7 cellular contexts compared by ENCODE assay signal in genomic region chrX:9312922-9313867, GRCh38.
DNase-seq lines count a peak whose midpoint lies in the region; ATAC-seq and TF ChIP-seq lines count a peak whose summit lies in the region.

No MANE protein-coding gene starts in this region.

- no peak overlapping the region for H2AFZ ChIP-seq in PC-9

- H3K79me2 ChIP-seq in PC-9 (ENCODE audit: low read depth) = no peaks in the 10 kb centered on the region

- no peak overlapping the region for H3K27ac ChIP-seq in PC-9
- H3K27ac ChIP-seq in right cardiac atrium (ENCODE audit: low read length) = no peak overlapping the region

- DNase-seq in PC-9 = peak in 1 of 2 experiments; percentile 11
- DNase-seq in right cardiac atrium = peak; percentile 42 to 75 (median 68)
- peak; percentile 61 to 73 for DNase-seq in stimulated activated CD4-positive, alpha-beta T cell treated with anti-CD3 and anti-CD28 coated beads, Interleukin-4, amount 100 ng/mL, for 48 hours (ENCODE audit: low read depth in 2 of 2)

- no peaks in the 10 kb centered on the region for H3K27me3 ChIP-seq in PC-9 (ENCODE audit: insufficient read depth, low read depth)
- no peaks in the 10 kb centered on the region for H3K27me3 ChIP-seq in right cardiac atrium (ENCODE audit: control insufficient read depth, insufficient read depth)

- WGBS in right cardiac atrium = 78% methylated on average over 12 of the region's 12 CpGs

- H3K36me3 Mint-ChIP-seq in activated T-helper 17 cell treated with anti-CD3 and anti-CD28 coated beads, Interleukin-2, amount 50 U/mL, for 72 hours (ENCODE audit: low read depth) = no peaks in the 10 kb centered on the region

- H3K4me2 ChIP-seq in PC-9 = no peak overlapping the region

- H3K4me1 Mint-ChIP-seq in activated T-helper 17 cell treated with anti-CD3 and anti-CD28 coated beads, Interleukin-2, amount 50 U/mL, for 72 hours = no peaks in the 10 kb centered on the region

- no peaks in the 10 kb centered on the region for H3K9me3 Mint-ChIP-seq in activated T-helper 17 cell treated with anti-CD3 and anti-CD28 coated beads, Interleukin-2, amount 50 U/mL, for 72 hours

- peak; percentile 82 for TF ChIP-seq CTCF in PC-9 (conservative IDR thresholded peaks at IDR 0.05)

- H4K20me1 ChIP-seq in PC-9 (ENCODE audit: insufficient read depth) = no peaks in the 10 kb centered on the region

- POLR2A ChIA-PET in PC-9 (lab: Charles Lee; ENCODE audit: unreplicated experiment) = interaction anchor here (0.5 kb wide), 1 partner anchor 806 kb away, joined by 3 read pairs; no protein-coding TSS in a partner anchor

- no peaks in the 10 kb centered on the region for H3K27me3 Mint-ChIP-seq in activated T-helper 17 cell treated with anti-CD3 and anti-CD28 coated beads, Interleukin-2, amount 50 U/mL, for 72 hours

- H3K4me1 ChIP-seq in PC-9 (replicated peaks; ENCODE audit: insufficient read depth) = peaks cover 4% of the 10 kb centered on the region; the same call in 1 of the 2 replicates
- no peaks in the 10 kb centered on the region for H3K4me1 ChIP-seq in right cardiac atrium (ENCODE audit: control insufficient read depth, insufficient read depth, low read length)

- intact Hi-C loops in PC-9 (cut with micrococcal nuclease; ENCODE audit: unreplicated experiment) (no loop called here), right cardiac atrium (cut with DNase I) (no loop called here)

- no peaks in the 10 kb centered on the region for H3K36me3 ChIP-seq in PC-9 (ENCODE audit: low read depth)

- no peak overlapping the region for H3K4me3 ChIP-seq in PC-9
- H3K4me3 ChIP-seq in right cardiac atrium (ENCODE audit: low read length) = no peak overlapping the region

- H3K9me3 ChIP-seq in PC-9 (ENCODE audit: insufficient read depth, low read depth) (no peaks in the 10 kb centered on the region), right cardiac atrium (ENCODE audit: control insufficient read depth, low read length) (no peaks in the 10 kb centered on the region)

- peak; percentile 89 for ATAC-seq in GM18502 (IDR thresholded peaks at IDR 0.05; ENCODE audit: poor library complexity, unreplicated experiment)
- peak; percentile 57 for ATAC-seq in HG02588 (IDR thresholded peaks at IDR 0.05; ENCODE audit: unreplicated experiment)
- ATAC-seq in activated T-helper 17 cell treated with anti-CD3 and anti-CD28 coated beads, Interleukin-2, amount 50 U/mL, for 72 hours (replicated peaks) = peak; percentile 86
- no peak for ATAC-seq in right cardiac atrium
- no peak for ATAC-seq in HG02938 (IDR thresholded peaks at IDR 0.05; ENCODE audit: unreplicated experiment)

- no peaks in the 10 kb centered on the region for H3K9me2 ChIP-seq in PC-9 (ENCODE audit: insufficient read depth)

- H3F3A ChIP-seq in PC-9 (ENCODE audit: insufficient read depth, low read depth) = no peaks in the 10 kb centered on the region

- BruUV-seq in PC-9 (replicated peaks; lab: Mats Ljungman, UMichigan) = no TSS peak

- peak overlapping the region; percentile 25 for H3K4me3 Mint-ChIP-seq in activated T-helper 17 cell treated with anti-CD3 and anti-CD28 coated beads, Interleukin-2, amount 50 U/mL, for 72 hours

- CTCF ChIA-PET in PC-9 (lab: Charles Lee) = interaction anchor here (0.6 kb wide), 1 partner anchor 8 kb away, joined by 14 read pairs; no protein-coding TSS in a partner anchor

- H3K27ac Mint-ChIP-seq in activated T-helper 17 cell treated with anti-CD3 and anti-CD28 coated beads, Interleukin-2, amount 50 U/mL, for 72 hours = no peak overlapping the region

Comparison
In these comparisons a context has a peak if more than half of its experiments do, and no peak if none do; other contexts are left out.
1. ATAC-seq: peak in GM18502 (single experiment), HG02588 (single experiment) and activated T-helper 17 cell treated with anti-CD3 and anti-CD28 coated beads, Interleukin-2, amount 50 U/mL, for 72 hours (single experiment); none in right cardiac atrium (0 of 2) and HG02938 (single experiment).